ENCODE assay signal across 17 cellular contexts in the genomic region with DNA sequence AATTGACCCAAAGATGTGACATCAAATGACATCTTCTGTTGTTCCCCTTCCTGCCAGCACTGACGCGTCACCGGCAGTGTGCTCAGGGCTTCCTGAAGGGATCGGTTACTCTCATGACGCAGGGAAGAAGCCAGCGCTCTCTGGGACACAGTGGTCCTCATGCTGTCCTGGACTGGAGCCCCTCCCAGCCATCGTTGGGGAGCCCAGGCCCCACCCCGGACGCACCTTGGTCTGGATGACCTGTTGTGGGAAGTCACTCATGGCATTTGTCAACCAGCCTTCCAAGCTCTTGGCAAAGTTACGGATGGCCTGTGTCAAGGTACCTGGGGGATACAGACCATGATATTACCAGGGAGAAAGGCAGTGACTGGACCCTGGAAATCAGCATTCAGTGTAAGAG. TPM values are rescaled to one million over a fixed set of nuclear protein-coding genes. Genes with fewer than 3 reads are reported as not detected.
DNase-seq lines count a peak whose midpoint lies in the region; ATAC-seq and TF ChIP-seq lines count a peak whose summit lies in the region.
"Had no signal": no experiment of that assay in that cellular context is flagged by ENCODE, and none has a peak within 500 bp of the region (broad histone marks: within the 10 kb centered on the region; RNA-seq: fewer than 3 reads in every experiment).

No MANE protein-coding gene starts in this region.

- H4K8ac ChIP-seq in trophoblast cell (ENCODE audit: low read depth, low read length) = no peak overlapping the region

- no peaks in the 10 kb centered on the region for H3K4me1 Mint-ChIP-seq in nephron progenitor cell
- H3K4me1 Mint-ChIP-seq: B cell, GM23338 had no signal

- no CpG with 5 or more reads among the region's 10 CpGs for WGBS in trophoblast cell (ENCODE audit: extremely low coverage, insufficient coverage, insufficient read length)

- H4K91ac ChIP-seq in trophoblast cell (ENCODE audit: low read depth, low read length) = no peak overlapping the region

- H3K9me3 ChIP-seq in trophoblast cell (ENCODE audit: insufficient read depth, low read depth, low read length) = peaks cover 3% of the 10 kb centered on the region
- H3K9me3 ChIP-seq: Caco-2, HAP-1 had no signal

- no peak overlapping the region for H3K4ac ChIP-seq in trophoblast cell (ENCODE audit: low read depth, low read length)

- H3K36me3 Mint-ChIP-seq in nephron progenitor cell (ENCODE audit: low read depth) = peaks cover 46% of the 10 kb centered on the region

- H3K27ac ChIP-seq in trophoblast cell (ENCODE audit: low read depth, low read length) = no peak overlapping the region
- H3K27ac ChIP-seq: 22Rv1, BLaER1, C4-2B had no signal

- H3K27me3 Mint-ChIP-seq in nephron progenitor cell (ENCODE audit: low read depth, poor library complexity) = peaks cover 8% of the 10 kb centered on the region
- H3K27me3 Mint-ChIP-seq: B cell had no signal

- H2BK5ac ChIP-seq in trophoblast cell (ENCODE audit: low read depth, low read length, poor library complexity) = no peak overlapping the region

- no peak overlapping the region for H2AK5ac ChIP-seq in trophoblast cell (ENCODE audit: low read length)

- no peaks in the 10 kb centered on the region for H3K36me3 ChIP-seq in trophoblast cell (ENCODE audit: control insufficient read depth in 1 of 2, insufficient read depth in 2 of 2, low read length in 2 of 2)
- H3K36me3 ChIP-seq: HAP-1 had no signal

- no peak overlapping the region for H2AFZ ChIP-seq in trophoblast cell (ENCODE audit: insufficient read depth, low read length, poor library complexity)
- H2AFZ ChIP-seq: GM23338 had no signal

- no peaks in the 10 kb centered on the region for H3K4me1 ChIP-seq in trophoblast cell (ENCODE audit: control insufficient read depth in 1 of 2, insufficient read depth in 2 of 2, low read length in 2 of 2)
- H3K4me1 ChIP-seq: Caco-2, HAP-1 had no signal

- no peak for TF ChIP-seq CTCF in nephron progenitor cell (IDR thresholded peaks at IDR 0.05)

- no peak overlapping the region for H2BK12ac ChIP-seq in trophoblast cell (ENCODE audit: low read length)

- no peaks in the 10 kb centered on the region for H3K79me1 ChIP-seq in trophoblast cell (ENCODE audit: low read length)

- no peak overlapping the region for H3K9ac ChIP-seq in trophoblast cell (ENCODE audit: low read length)
- H3K9ac ChIP-seq: BLaER1 had no signal

- no peaks in the 10 kb centered on the region for H3K27me3 ChIP-seq in trophoblast cell (ENCODE audit: insufficient read depth, low read length)
- H3K27me3 ChIP-seq: BLaER1 had no signal

- ATAC-seq in Right ventricle myocardium inferior = no peak
- no peak for ATAC-seq in left ventricle myocardium superior
- ATAC-seq in GM19455 (IDR thresholded peaks at IDR 0.05; ENCODE audit: unreplicated experiment) = no peak
- ATAC-seq: CD8-positive, alpha-beta T cell; GM23338 had no signal

- H3K4me3 ChIP-seq in trophoblast cell (ENCODE audit: low read depth, low read length) = peak overlapping the region; percentile 9
- H3K4me3 ChIP-seq: BLaER1, GM23338, HAP-1 had no signal

- no peak overlapping the region for H3K23ac ChIP-seq in trophoblast cell (ENCODE audit: low read length)

- no peak overlapping the region for H3K4me2 ChIP-seq in trophoblast cell (ENCODE audit: low read length)
- H3K4me2 ChIP-seq: BLaER1, GM23338 had no signal

- no peaks in the 10 kb centered on the region for H3K79me2 ChIP-seq in trophoblast cell (ENCODE audit: control insufficient read depth, insufficient read depth, low read length, poor library complexity)

- no peak overlapping the region for H4K12ac ChIP-seq in trophoblast cell (ENCODE audit: low read depth, low read length)

- intact Hi-C loops in Right ventricle myocardium inferior (cut with DNase I) (no loop called here), left ventricle myocardium superior (cut with micrococcal nuclease) (no loop called here)

- H3K27ac Mint-ChIP-seq in nephron progenitor cell = peak overlapping the region; percentile 22
- H3K27ac Mint-ChIP-seq: B cell; CD4-positive, CD25-positive, alpha-beta regulatory T cell; CD8-positive, alpha-beta T cell; GM23338 had no signal

- H3K14ac ChIP-seq in trophoblast cell (ENCODE audit: low read length) = no peak overlapping the region

- H2BK120ac ChIP-seq in trophoblast cell (ENCODE audit: insufficient read depth, low read length, poor library complexity) = no peak overlapping the region

- H3K4me3 Mint-ChIP-seq in nephron progenitor cell = no peak overlapping the region
- H3K4me3 Mint-ChIP-seq: B cell; CD8-positive, alpha-beta T cell; GM23338 had no signal

- peak; percentile 56 for DNase-seq in Right ventricle myocardium inferior (ENCODE audit: missing footprints)
- DNase-seq in left ventricle myocardium superior = no peak
- DNase-seq in nephron progenitor cell = no peak
- DNase-seq in trophoblast cell = no peak
- DNase-seq in activated T-cell treated with anti-CD3 and anti-CD28 coated beads for 4 hours = no peak
- DNase-seq: Caco-2; CD4-positive, CD25-positive, alpha-beta regulatory T cell; CD8-positive, alpha-beta T cell; DMS153; DND-41 had no signal

- H3K18ac ChIP-seq in trophoblast cell (ENCODE audit: low read length) = no peak overlapping the region

- H3K9me3 Mint-ChIP-seq in nephron progenitor cell = peaks cover 15% of the 10 kb centered on the region

RNA-seq across cellular contexts. Expression of a gene that starts 26.0 kb away (rescaled TPM):
- 65.6 TPM for total RNA-seq in Right ventricle myocardium inferior
- total RNA-seq in left ventricle myocardium superior = 76.6 TPM
- 85.2 and 95.7 TPM in 2 replicates for polyA plus RNA-seq in trophoblast cell (2013)
